16 cellular contexts compared by ENCODE assay signal in the genomic region with DNA sequence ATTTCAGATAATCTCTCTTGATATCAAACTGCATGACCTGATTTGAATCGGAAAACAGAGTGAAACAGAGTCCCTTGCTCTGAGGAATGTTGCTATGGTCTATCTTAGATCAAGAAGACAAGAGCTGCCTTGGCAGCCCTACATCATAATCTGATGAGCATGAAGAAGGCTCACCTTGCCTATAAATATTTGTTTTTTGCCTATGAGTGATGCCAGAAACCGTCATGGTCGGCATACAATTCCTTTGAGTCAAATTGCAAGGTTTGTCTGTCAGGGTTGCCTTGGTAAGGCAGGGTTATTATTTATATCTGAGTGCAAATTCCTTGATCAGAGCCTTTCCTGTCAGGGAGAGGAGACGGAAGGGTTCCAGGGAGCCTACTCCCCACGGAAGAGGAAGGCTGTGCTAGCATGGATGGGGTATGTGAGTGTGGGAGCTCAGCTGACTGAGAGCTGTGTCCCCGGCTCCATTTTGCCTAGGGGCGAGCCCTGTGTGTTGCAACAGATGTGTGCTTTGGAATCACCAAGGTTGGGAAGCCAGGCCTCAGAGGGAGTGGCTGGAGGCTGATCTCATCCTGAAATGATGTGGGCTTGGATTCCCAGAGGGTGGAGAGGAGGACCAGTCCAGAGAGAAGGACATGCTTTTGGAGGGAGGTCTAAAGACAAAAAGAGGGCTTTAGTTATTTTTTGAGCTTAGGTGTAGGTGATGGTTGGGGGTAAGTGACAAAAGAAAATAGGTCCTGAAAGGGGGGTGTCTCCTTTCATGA. TPM values are rescaled to one million over a fixed set of nuclear protein-coding genes. Genes with fewer than 3 reads are reported as not detected.
DNase-seq lines count a peak whose midpoint lies in the region; ATAC-seq, FAIRE-seq and TF ChIP-seq lines count a peak whose summit lies in the region.
"Had no signal": no experiment of that assay in that cellular context is flagged by ENCODE, and none has a peak within 500 bp of the region (broad histone marks: within the 10 kb centered on the region; RNA-seq: fewer than 3 reads in every experiment).

No MANE protein-coding gene starts in this region.

- no peaks in the 10 kb centered on the region for H3K36me3 Mint-ChIP-seq in activated naive CD4-positive, alpha-beta T cell treated with anti-CD3 and anti-CD28 coated beads, Interleukin-2, amount 50 U/mL, for 72 hours

- ATAC-seq in activated naive CD4-positive, alpha-beta T cell treated with anti-CD3 and anti-CD28 coated beads, Interleukin-2, amount 50 U/mL, for 72 hours, result no peak
- ATAC-seq: activated CD4-positive, alpha-beta T cell treated with anti-CD3 and anti-CD28 coated beads for 36 hours had no signal

- no peak for DNase-seq in activated naive CD4-positive, alpha-beta T cell treated with anti-CD3 and anti-CD28 coated beads, Interleukin-2, amount 50 U/mL, for 72 hours (ENCODE audit: low spot score in 2 of 2)
- DNase-seq in activated naive CD4-positive, alpha-beta T cell treated with Interleukin-2 at 50 U/mL for 16 hours, result no peak
- DNase-seq in choroid plexus epithelial cell (ENCODE audit: low read depth) (peak; percentile 52), kidney glomerular epithelial cell (lab: John Stamatoyannopoulos, UW) (peak; percentile 44), uterus (peak; percentile 22 to 36), GM19239 (ENCODE audit: insufficient read length, low spot score) (no peak), NCI-H128 (lab: John Stamatoyannopoulos, UW; ENCODE audit: unreplicated experiment) (no peak)
- no peak for DNase-seq in stimulated activated CD4-positive, alpha-beta T cell treated with anti-CD3 and anti-CD28 coated beads, Interleukin-4, amount 100 ng/mL, for 4 hours
- DNase-seq: activated CD4-positive, alpha-beta T cell treated with anti-CD3 and anti-CD28 coated beads for 36 hours; activated naive CD4-positive, alpha-beta T cell treated with anti-CD3 and anti-CD28 coated beads, Interleukin-2, amount 50 U/mL, for 16 hours; NCI-H1436 treated with DMSO at 0.1 percent for 48 hours; retina; RPMI8226; stimulated activated CD8-positive, alpha-beta memory T cell treated with anti-CD3 and anti-CD28 coated beads, Interleukin-4, amount 100 ng/mL, for 48 hours had no signal

- no peak for TF ChIP-seq POLR2A in uterus (IDR thresholded peaks at IDR 0.05)

- intact Hi-C loops in uterus (cut with DNase I; ENCODE audit: low total_unique reads), result loop anchor here (5.0 kb wide), 1 partner anchor 240 kb away; no protein-coding TSS in a partner anchor

- H3K4me3 ChIP-seq in choroid plexus epithelial cell (ENCODE audit: low read depth, low read length) (no peak overlapping the region), uterus (no peak overlapping the region)
- H3K4me3 ChIP-seq: lung had no signal

- no peaks in the 10 kb centered on the region for H3K36me3 ChIP-seq in uterus

- peak overlapping the region in 1 of 2 donors; percentile 39 for H3K27ac ChIP-seq in uterus
- H3K27ac ChIP-seq: HL-60 had no signal

- H3K9me3 ChIP-seq in uterus, result no peaks in the 10 kb centered on the region

- FAIRE-seq in GM19239 (lab: Jason Lieb, UNC), result no peak

- H3K9me3 Mint-ChIP-seq in activated naive CD4-positive, alpha-beta T cell treated with anti-CD3 and anti-CD28 coated beads, Interleukin-2, amount 50 U/mL, for 72 hours, result no peaks in the 10 kb centered on the region

- TF ChIP-seq CTCF in choroid plexus epithelial cell (conservative IDR thresholded peaks at IDR 0.05; ENCODE audit: low read depth, low read length), result no peak
- no peak for TF ChIP-seq CTCF in uterus (IDR thresholded peaks at IDR 0.05)

- H3K27me3 ChIP-seq in uterus, result no peaks in the 10 kb centered on the region

- peak overlapping the region; percentile 67 to 71 for H3K27ac Mint-ChIP-seq in activated naive CD4-positive, alpha-beta T cell treated with anti-CD3 and anti-CD28 coated beads, Interleukin-2, amount 50 U/mL, for 72 hours
- H3K27ac Mint-ChIP-seq: activated CD4-positive, alpha-beta T cell treated with anti-CD3 and anti-CD28 coated beads for 36 hours had no signal

- H3K4me1 ChIP-seq in uterus, result no peaks in the 10 kb centered on the region

RNA-seq across cellular contexts. Expression of a gene that starts 43.6 kb away (rescaled TPM):
- under 1 TPM in 1 of 2 donors, not detected in 1; 0.04 TPM for total RNA-seq in activated naive CD4-positive, alpha-beta T cell treated with anti-CD3 and anti-CD28 coated beads, Interleukin-2, amount 50 U/mL, for 72 hours
- total RNA-seq in uterus, result under 1 TPM in 2 of 4 donors, not detected in 2; 0.40 to 0.48 TPM

Comparison
In these comparisons a context has a peak if more than half of its experiments do, and no peak if none do; other contexts are left out.
1. DNase-seq: peak in choroid plexus epithelial cell (single experiment), kidney glomerular epithelial cell (single experiment) and uterus (2 of 2); none in activated naive CD4-positive, alpha-beta T cell treated with anti-CD3 and anti-CD28 coated beads, Interleukin-2, amount 50 U/mL, for 72 hours (0 of 2), activated naive CD4-positive, alpha-beta T cell treated with Interleukin-2 at 50 U/mL for 16 hours (single experiment), stimulated activated CD4-positive, alpha-beta T cell treated with anti-CD3 and anti-CD28 coated beads, Interleukin-4, amount 100 ng/mL, for 4 hours (0 of 2), GM19239 (single experiment) and NCI-H128 (single experiment).